14 cellular contexts compared by ENCODE assay signal in the genomic region with DNA sequence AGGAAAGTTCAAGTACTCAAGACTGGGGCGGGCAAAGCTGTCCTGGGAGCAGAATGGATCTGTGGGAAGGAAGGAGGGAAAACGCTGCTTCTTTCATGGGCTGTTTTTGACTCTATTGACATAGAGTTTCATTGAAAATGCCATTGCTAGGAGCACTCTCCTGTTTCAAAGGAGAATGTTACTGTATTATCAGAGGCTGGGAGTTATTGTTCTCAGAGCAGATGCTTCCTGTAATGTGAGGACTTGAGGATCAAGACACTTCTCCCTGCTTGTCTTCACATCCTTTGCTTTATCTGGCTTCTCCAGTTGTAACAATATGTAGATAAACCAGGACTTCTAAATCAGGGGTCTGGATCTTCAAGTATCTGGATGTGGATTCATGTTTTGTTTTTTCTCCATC.
"Had no signal": no experiment of that assay in that cellular context is flagged by ENCODE, and none has a peak within 500 bp of the region (broad histone marks: within the 10 kb centered on the region; RNA-seq: fewer than 3 reads in every experiment).

No MANE protein-coding gene starts in this region.

- H3K36me3 ChIP-seq: neural progenitor cell, sigmoid colon, spleen had no signal

- H3K4me3 ChIP-seq: ascending aorta, dorsolateral prefrontal cortex, esophagus muscularis mucosa, neural progenitor cell, sigmoid colon, spleen, thoracic aorta had no signal

- ATAC-seq: activated naive CD8-positive, alpha-beta T cell treated with anti-CD3 and anti-CD28 coated beads, Interleukin-2, amount 50 U/mL, for 24 hours had no signal

- H3K4me1 ChIP-seq: neural progenitor cell had no signal

- FAIRE-seq: bronchial epithelial cell, TTC549 had no signal

- H2AFZ ChIP-seq: neural progenitor cell had no signal

- H3K27ac ChIP-seq: ascending aorta, dorsolateral prefrontal cortex, esophagus muscularis mucosa, neural progenitor cell, spleen, thoracic aorta had no signal

- H3K9ac ChIP-seq: neural progenitor cell had no signal

- H3K4me2 ChIP-seq: neural progenitor cell had no signal

- DNase-seq: activated naive CD4-positive, alpha-beta T cell treated with anti-CD3 and anti-CD28 coated beads for 36 hours; activated naive CD8-positive, alpha-beta T cell treated with anti-CD3 and anti-CD28 coated beads, Interleukin-2, amount 50 U/mL, for 24 hours; activated T-cell treated with anti-CD3 and anti-CD28 coated beads for 4 hours; dorsolateral prefrontal cortex; foreskin fibroblast; sigmoid colon; spleen; T-helper 2 cell had no signal

- H3K9me3 ChIP-seq: ascending aorta, esophagus muscularis mucosa, sigmoid colon, spleen, thoracic aorta had no signal

- H3K27me3 ChIP-seq: ascending aorta, esophagus muscularis mucosa, sigmoid colon had no signal
